ENCODE assay signal across 15 cellular contexts in genomic region chr4:15361529-15361928, GRCh38.
DNase-seq lines count a peak whose midpoint lies in the region; TF ChIP-seq lines count a peak whose summit lies in the region.
"Had no signal": no experiment of that assay in that cellular context is flagged by ENCODE, and none has a peak within 500 bp of the region (broad histone marks: within the 10 kb centered on the region; RNA-seq: fewer than 3 reads in every experiment).

No MANE protein-coding gene starts in this region.

- TF ChIP-seq CTCF in thyroid gland (IDR thresholded peaks at IDR 0.05) (no peak), HFFc6 (IDR thresholded peaks at IDR 0.05) (no peak)

- H3K27me3 Mint-ChIP-seq in HFFc6 (ENCODE audit: insufficient read depth), result peaks cover 9% of the 10 kb centered on the region

- H3K4me3 ChIP-seq in adipocyte (ENCODE audit: low read length) (no peak overlapping the region), thyroid gland (replicated peaks in 1 of 3) (no peak overlapping the region)
- H3K4me3 ChIP-seq: GM23248, HAP-1 had no signal

- WGBS in thyroid gland, 2 donors, result 82 to 90% methylated on average over 2 of the region's 2 CpGs

- H3K36me3 ChIP-seq in adipocyte (ENCODE audit: control insufficient read depth, insufficient read depth, low read length, severe bottlenecking), result no peaks in the 10 kb centered on the region
- H3K36me3 ChIP-seq in thyroid gland, result no peaks in the 10 kb centered on the region
- H3K36me3 ChIP-seq: BE2C, HAP-1 had no signal

- H3K9ac ChIP-seq in adipocyte (ENCODE audit: low read length), result no peak overlapping the region
- H3K9ac ChIP-seq: GM23248 had no signal

- no peak for TF ChIP-seq POLR2A in thyroid gland (IDR thresholded peaks at IDR 0.05)

- no peak overlapping the region for H3K27ac Mint-ChIP-seq in HFFc6
- H3K27ac Mint-ChIP-seq: CD4-positive, CD25-positive, alpha-beta regulatory T cell had no signal

- no peaks in the 10 kb centered on the region for H3K9me3 Mint-ChIP-seq in HFFc6

- no peak overlapping the region for H3K27ac ChIP-seq in thyroid gland
- H3K27ac ChIP-seq: GM23248 had no signal

- H3K9me3 ChIP-seq in adipocyte (ENCODE audit: control insufficient read depth, low read length) (no peaks in the 10 kb centered on the region), thyroid gland (no peaks in the 10 kb centered on the region)
- H3K9me3 ChIP-seq: BE2C, Caco-2, HAP-1 had no signal

- no peaks in the 10 kb centered on the region for H3K27me3 ChIP-seq in adipocyte (replicated peaks; ENCODE audit: control insufficient read depth, insufficient read depth, low read length)
- no peaks in the 10 kb centered on the region for H3K27me3 ChIP-seq in thyroid gland
- H3K27me3 ChIP-seq: BE2C had no signal

- intact Hi-C loops in thyroid gland (cut with DNase I), result no loop called here

- H3K4me1 ChIP-seq in adipocyte (ENCODE audit: control insufficient read depth, insufficient read depth, low read length) (no peaks in the 10 kb centered on the region), thyroid gland (peaks cover 0 to 12% of the 10 kb centered on the region in 2 donors)
- H3K4me1 ChIP-seq: BE2C, Caco-2, HAP-1 had no signal

- H3K4me1 Mint-ChIP-seq in HFFc6 (ENCODE audit: low read depth), result peaks cover 3% of the 10 kb centered on the region
- H3K4me1 Mint-ChIP-seq: CD4-positive, CD25-positive, alpha-beta regulatory T cell had no signal

- H3K36me3 Mint-ChIP-seq in HFFc6 (ENCODE audit: low read depth), result no peaks in the 10 kb centered on the region
- H3K36me3 Mint-ChIP-seq: CD4-positive, CD25-positive, alpha-beta regulatory T cell had no signal

- peak; percentile 68 to 96 for DNase-seq in NCI-H524 (lab: John Stamatoyannopoulos, UW)
- DNase-seq in adipocyte (ENCODE audit: low read depth), result peak; percentile 83
- peak; percentile 79 for DNase-seq in fibroblast of peridontal ligament (ENCODE audit: extremely low read depth)
- no peak for DNase-seq in activated CD8-positive, alpha-beta memory T cell treated with anti-CD3 and anti-CD28 coated beads for 24 hours
- no peak for DNase-seq in thyroid gland
- no peak for DNase-seq in NCI-H2029 (lab: John Stamatoyannopoulos, UW)
- DNase-seq in HFFc6, result no peak
- DNase-seq: 8988T; BE2C; C1 segment of cervical spinal cord; Caco-2; CD4-positive, CD25-positive, alpha-beta regulatory T cell; GM23248; IMR-90 had no signal

- H3K4me3 Mint-ChIP-seq in HFFc6, result no peak overlapping the region
- H3K4me3 Mint-ChIP-seq: CD4-positive, CD25-positive, alpha-beta regulatory T cell had no signal

Comparison
In these comparisons a context has a peak if more than half of its experiments do, and no peak if none do; other contexts are left out.
1. DNase-seq: peak in NCI-H524 (2 of 2), adipocyte (single experiment) and fibroblast of peridontal ligament (single experiment); none in activated CD8-positive, alpha-beta memory T cell treated with anti-CD3 and anti-CD28 coated beads for 24 hours (single experiment), thyroid gland (0 of 2), NCI-H2029 (single experiment) and HFFc6 (single experiment).